Comparison of ENCODE assay signal across 15 cellular contexts in the genomic region with DNA sequence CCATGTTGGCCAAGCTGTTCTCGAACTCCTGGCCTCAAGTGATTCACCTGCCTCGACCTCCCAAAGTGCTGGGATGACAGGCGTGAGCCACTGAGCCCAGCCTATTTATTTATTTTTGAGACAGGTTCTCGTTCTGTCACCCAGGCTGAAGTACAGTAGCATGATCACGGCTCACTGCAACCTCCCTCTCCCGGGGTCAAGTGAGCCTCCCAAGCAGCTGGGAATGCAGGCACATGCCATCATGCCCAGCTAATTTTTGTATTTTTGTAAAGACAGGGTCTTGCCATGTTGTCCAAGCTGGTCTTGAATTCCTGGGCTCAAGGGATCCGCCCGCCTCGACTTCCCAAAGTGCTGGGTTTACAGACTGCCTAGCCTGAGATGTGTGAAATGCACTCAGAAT.
"Had no signal": no experiment of that assay in that cellular context is flagged by ENCODE, and none has a peak within 500 bp of the region (broad histone marks: within the 10 kb centered on the region; RNA-seq: fewer than 3 reads in every experiment).

No MANE protein-coding gene starts in this region.

- H3K27ac ChIP-seq: neural progenitor cell had no signal

- ATAC-seq: activated CD4-positive, alpha-beta T cell treated with anti-CD3 and anti-CD28 coated beads for 36 hours; left colon; stimulated activated naive B cell treated with anti-CD40 and anti-IgM and Interleukin-4, amounts not matched to agents 10 μg/mL and 1 μg/mL and 100 μg/mL, for 72 hours had no signal

- H3K36me3 ChIP-seq: adrenal gland, neural progenitor cell, suprapubic skin had no signal

- H3K27me3 Mint-ChIP-seq: activated CD4-positive, alpha-beta memory T cell treated with anti-CD3 and anti-CD28 coated beads, Interleukin-2, amount 10 ng/mL, durations not matched to agents 7 days and 5 days; activated CD4-positive, alpha-beta T cell treated with anti-CD3 and anti-CD28 coated beads for 36 hours; central memory CD8-positive, alpha-beta T cell; stimulated activated naive B cell treated with anti-CD40 and anti-IgM and Interleukin-4, amounts not matched to agents 10 μg/mL and 1 μg/mL and 100 μg/mL, for 72 hours had no signal

- H3K27me3 ChIP-seq: adrenal gland, neural progenitor cell, suprapubic skin had no signal

- DNase-seq: activated CD4-positive, alpha-beta memory T cell treated with anti-CD3 and anti-CD28 coated beads, Interleukin-2, amount 10 ng/mL, durations not matched to agents 7 days and 5 days; activated CD4-positive, alpha-beta T cell treated with anti-CD3 and anti-CD28 coated beads for 36 hours; activated CD8-positive, alpha-beta memory T cell treated with anti-CD3 and anti-CD28 coated beads, Interleukin-2, amount 50 U/mL, for 48 hours; activated naive CD4-positive, alpha-beta T cell; adrenal gland; cortex of kidney; left colon; mesendoderm; stimulated activated CD4-positive, alpha-beta T cell treated with anti-CD3 and anti-CD28 coated beads, Interleukin-2, amount 100 ng/mL, for 24 hours; stimulated activated naive B cell treated with anti-CD40 and anti-IgM and Interleukin-4, amounts not matched to agents 10 μg/mL and 1 μg/mL and 100 μg/mL, for 72 hours; T-helper 9 cell had no signal

- H3K36me3 Mint-ChIP-seq: neural progenitor cell had no signal

- H3K9me3 Mint-ChIP-seq: activated T-helper 1 cell treated with anti-CD3 and anti-CD28 coated beads, Interleukin-12 subunit alpha, Interleukin-12 subunit beta, Interleukin-2, Interleukin-4 antibody, amounts not matched to agents 30 ng/mL and 10 ng/mL and 1 ng/mL, durations not matched to agents 14 hours and 24 hours and 36 hours; central memory CD8-positive, alpha-beta T cell; neural progenitor cell; stimulated activated naive B cell treated with anti-CD40 and anti-IgM and Interleukin-4, amounts not matched to agents 10 μg/mL and 1 μg/mL and 100 μg/mL, for 72 hours had no signal

- H3K27ac Mint-ChIP-seq: activated CD4-positive, alpha-beta memory T cell treated with anti-CD3 and anti-CD28 coated beads, Interleukin-2, amount 10 ng/mL, durations not matched to agents 7 days and 5 days; activated CD4-positive, alpha-beta T cell treated with anti-CD3 and anti-CD28 coated beads for 36 hours; activated T-helper 1 cell treated with anti-CD3 and anti-CD28 coated beads, Interleukin-12 subunit alpha, Interleukin-12 subunit beta, Interleukin-2, Interleukin-4 antibody, amounts not matched to agents 30 ng/mL and 10 ng/mL and 1 ng/mL, durations not matched to agents 14 hours and 24 hours and 36 hours; neural progenitor cell; stimulated activated naive B cell treated with anti-CD40 and anti-IgM and Interleukin-4, amounts not matched to agents 10 μg/mL and 1 μg/mL and 100 μg/mL, for 72 hours had no signal

- H3K4me3 Mint-ChIP-seq: activated CD4-positive, alpha-beta memory T cell treated with anti-CD3 and anti-CD28 coated beads, Interleukin-2, amount 10 ng/mL, durations not matched to agents 7 days and 5 days; activated CD4-positive, alpha-beta T cell treated with anti-CD3 and anti-CD28 coated beads for 36 hours; activated T-helper 1 cell treated with anti-CD3 and anti-CD28 coated beads, Interleukin-12 subunit alpha, Interleukin-12 subunit beta, Interleukin-2, Interleukin-4 antibody, amounts not matched to agents 30 ng/mL and 10 ng/mL and 1 ng/mL, durations not matched to agents 14 hours and 24 hours and 36 hours; central memory CD8-positive, alpha-beta T cell; neural progenitor cell; stimulated activated naive B cell treated with anti-CD40 and anti-IgM and Interleukin-4, amounts not matched to agents 10 μg/mL and 1 μg/mL and 100 μg/mL, for 72 hours had no signal

- H3K9me3 ChIP-seq: adrenal gland, suprapubic skin had no signal

- H3K4me3 ChIP-seq: adrenal gland, neural progenitor cell, suprapubic skin had no signal
